Comparison of ENCODE assay signal across 23 cellular contexts in the genomic region with DNA sequence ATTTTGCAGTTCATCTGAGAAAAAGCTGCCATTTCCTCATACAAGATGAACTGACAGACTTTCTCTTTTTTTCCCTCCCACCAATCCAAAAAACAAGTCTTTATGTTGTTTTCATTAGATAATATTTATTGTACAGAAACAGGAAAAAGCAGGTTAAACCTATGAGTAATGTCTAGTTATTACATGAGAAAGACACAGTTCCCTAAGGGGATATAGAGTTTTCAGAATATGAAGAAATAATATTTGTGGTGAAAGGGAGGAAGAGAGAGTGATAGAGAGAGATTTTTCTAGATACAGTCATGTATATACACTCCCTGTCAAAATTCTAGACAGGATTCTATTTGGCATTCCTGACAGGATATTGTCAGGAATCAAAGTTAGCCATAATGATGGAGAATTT.
"Had no signal": no experiment of that assay in that cellular context is flagged by ENCODE, and none has a peak within 500 bp of the region (broad histone marks: within the 10 kb centered on the region; RNA-seq: fewer than 3 reads in every experiment).

No MANE protein-coding gene starts in this region.

- H3K4me3 ChIP-seq: esophagus squamous epithelium, hepatocyte, pancreas, psoas muscle, right atrium auricular region, tibial artery had no signal

- ATAC-seq: activated CD4-positive, CD25-positive, alpha-beta regulatory T cell treated with anti-CD3 and anti-CD28 coated beads, Interleukin-2, amount 50 U/mL, for 24 hours; activated CD8-positive, alpha-beta memory T cell treated with anti-CD3 and anti-CD28 coated beads, Interleukin-2, amount 10 ng/mL, durations not matched to agents 7 days and 5 days; activated CD8-positive, alpha-beta T cell treated with anti-CD3 and anti-CD28 coated beads for 36 hours; left ventricle myocardium superior; natural killer cell treated with Interleukin-12 subunit alpha and Interleukin-12 subunit beta and Interleukin-15 and Interleukin-18, amount 100 ng/mL, for 72 hours; pancreas; psoas muscle; stimulated activated naive CD8-positive, alpha-beta T cell treated with anti-CD3 and anti-CD28 coated beads, Interleukin-15, Interleukin-2, amounts not matched to agents 100 U/mL and 50 U/mL, for 24 hours had no signal

- DNase-seq: activated CD4-positive, alpha-beta T cell treated with anti-CD3 and anti-CD28 coated beads, Interleukin-2, amount 10 ng/mL, durations not matched to agents 7 days and 5 days; activated CD8-positive, alpha-beta memory T cell treated with anti-CD3 and anti-CD28 coated beads, Interleukin-2, amount 10 ng/mL, durations not matched to agents 7 days and 5 days; activated CD8-positive, alpha-beta T cell treated with anti-CD3 and anti-CD28 coated beads for 36 hours; activated effector memory CD4-positive, alpha-beta T cell treated with anti-CD3 and anti-CD28 coated beads, Interleukin-2, amount 50 U/mL, for 16 hours; activated naive CD4-positive, alpha-beta T cell treated with anti-CD3 and anti-CD28 coated beads, Interleukin-2, amount 10 ng/mL, durations not matched to agents 7 days and 5 days; activated T-cell treated with anti-CD3 and anti-CD28 coated beads for 4 hours; central memory CD4-positive, alpha-beta T cell; effector memory CD4-positive, alpha-beta T cell; esophagus squamous epithelium; foreskin melanocyte; left ventricle myocardium superior; midbrain; pancreas; psoas muscle; stimulated activated CD4-positive, alpha-beta T cell treated with anti-CD3 and anti-CD28 coated beads, Interleukin-12 subunit alpha, Interleukin-12 subunit beta, amount 100 ng/mL, for 4 hours; stimulated activated CD4-positive, alpha-beta T cell treated with anti-CD3 and anti-CD28 coated beads, Interleukin-4, amount 100 ng/mL, for 4 hours; stimulated activated naive CD8-positive, alpha-beta T cell treated with anti-CD3 and anti-CD28 coated beads, Interleukin-15, Interleukin-2, amounts not matched to agents 100 U/mL and 50 U/mL, for 24 hours; substantia nigra; tibial artery had no signal
